ENCODE assay signal across 35 cellular contexts in the genomic region with DNA sequence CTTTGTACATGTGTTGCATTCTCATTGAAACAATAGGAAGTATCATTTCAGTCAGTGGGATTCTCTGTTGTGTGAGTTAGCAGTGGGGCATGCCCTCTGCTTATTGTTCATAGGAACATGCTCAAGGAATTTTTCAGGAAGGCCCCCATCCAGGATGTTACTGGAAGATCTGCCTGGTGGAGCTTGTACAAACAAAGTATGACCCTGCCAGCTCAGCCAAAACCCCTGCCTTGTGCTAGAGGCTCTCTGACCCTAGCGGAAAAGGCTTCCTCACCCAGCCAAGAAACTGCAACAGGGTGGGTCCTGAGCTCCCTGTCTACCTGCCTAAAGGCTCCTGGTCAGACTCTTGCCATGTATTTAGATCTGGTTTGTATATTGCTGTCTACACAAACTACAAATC. TPM values are rescaled to one million over a fixed set of nuclear protein-coding genes. Genes with fewer than 3 reads are reported as not detected.
DNase-seq lines count a peak whose midpoint lies in the region; ATAC-seq, FAIRE-seq and TF ChIP-seq lines count a peak whose summit lies in the region.
"Had no signal": no experiment of that assay in that cellular context is flagged by ENCODE, and none has a peak within 500 bp of the region (broad histone marks: within the 10 kb centered on the region; RNA-seq: fewer than 3 reads in every experiment).

No MANE protein-coding gene starts in this region.

- TF ChIP-seq POLR2A in sigmoid colon (IDR thresholded peaks at IDR 0.05), result no peak

- H3K27ac ChIP-seq in astrocyte (ENCODE audit: low read depth, low read length), result no peak overlapping the region
- peak overlapping the region; percentile 13 for H3K27ac ChIP-seq in right cardiac atrium (ENCODE audit: low read length)
- H3K27ac ChIP-seq in sigmoid colon, result no peak overlapping the region
- H3K27ac ChIP-seq: BLaER1 treated with 17β-estradiol and CSF1 and Interleukin-3, amounts not matched to agents 10 nM and 100 nM; HL-60; prostate gland had no signal

- 79% methylated on average over 1 of the region's 1 CpG for WGBS in right cardiac atrium
- 91 to 94% methylated on average over 1 of the region's 1 CpG for WGBS in sigmoid colon, 2 donors

- no peaks in the 10 kb centered on the region for H3K27me3 Mint-ChIP-seq in astrocyte (ENCODE audit: low read depth, unreplicated experiment)
- H3K27me3 Mint-ChIP-seq: activated naive CD4-positive, alpha-beta T cell treated with anti-CD3 and anti-CD28 coated beads, Interleukin-2, amount 10 ng/mL, durations not matched to agents 7 days and 5 days; effector memory CD8-positive, alpha-beta T cell; naive B cell had no signal

- no peak for FAIRE-seq in astrocyte (lab: Jason Lieb, UNC)
- FAIRE-seq: bronchial epithelial cell, GM12891, H54 had no signal

- H3K27ac Mint-ChIP-seq in astrocyte (ENCODE audit: unreplicated experiment), result peak overlapping the region; percentile 14
- H3K27ac Mint-ChIP-seq: activated naive CD4-positive, alpha-beta T cell treated with anti-CD3 and anti-CD28 coated beads, Interleukin-2, amount 10 ng/mL, durations not matched to agents 7 days and 5 days; activated T-helper 1 cell treated with anti-CD3 and anti-CD28 coated beads, Interleukin-12 subunit alpha, Interleukin-12 subunit beta, Interleukin-2, Interleukin-4 antibody, amounts not matched to agents 30 ng/mL and 10 ng/mL and 1 ng/mL, durations not matched to agents 14 hours and 24 hours and 36 hours; effector memory CD8-positive, alpha-beta T cell; mesothelial cell of epicardium; naive B cell had no signal

- H3K4me3 ChIP-seq in astrocyte (ENCODE audit: insufficient read depth, low read depth, low read length) (no peak overlapping the region), right cardiac atrium (ENCODE audit: low read length) (no peak overlapping the region), sigmoid colon (no peak overlapping the region)
- H3K4me3 ChIP-seq: BLaER1 treated with 17β-estradiol and CSF1 and Interleukin-3, amounts not matched to agents 10 nM and 100 nM; coronary artery; esophagus muscularis mucosa; prostate gland had no signal

- peaks cover 12% of the 10 kb centered on the region for H3K4me1 ChIP-seq in astrocyte (ENCODE audit: insufficient read depth, low read length)
- peaks cover 2% of the 10 kb centered on the region for H3K4me1 ChIP-seq in right cardiac atrium (ENCODE audit: control insufficient read depth, insufficient read depth, low read length)
- H3K4me1 ChIP-seq in sigmoid colon, result peaks cover 0 to 9% (median 3%) of the 10 kb centered on the region in 4 donors
- H3K4me1 ChIP-seq: BLaER1 treated with 17β-estradiol and CSF1 and Interleukin-3, amounts not matched to agents 10 nM and 100 nM; prostate gland had no signal

- intact Hi-C loops in right cardiac atrium (cut with DNase I), result no loop called here
- intact Hi-C loops in sigmoid colon (cut with DNase I), result no loop called here

- H3K36me3 Mint-ChIP-seq in astrocyte (ENCODE audit: low read depth, unreplicated experiment), result peaks cover 2% of the 10 kb centered on the region

- no peaks in the 10 kb centered on the region for H3K9me3 Mint-ChIP-seq in astrocyte (ENCODE audit: unreplicated experiment)
- H3K9me3 Mint-ChIP-seq: activated naive CD4-positive, alpha-beta T cell treated with anti-CD3 and anti-CD28 coated beads, Interleukin-2, amount 10 ng/mL, durations not matched to agents 7 days and 5 days; activated T-helper 1 cell treated with anti-CD3 and anti-CD28 coated beads, Interleukin-12 subunit alpha, Interleukin-12 subunit beta, Interleukin-2, Interleukin-4 antibody, amounts not matched to agents 30 ng/mL and 10 ng/mL and 1 ng/mL, durations not matched to agents 14 hours and 24 hours and 36 hours; effector memory CD8-positive, alpha-beta T cell; mesothelial cell of epicardium; naive B cell; stimulated activated effector memory CD8-positive, alpha-beta T cell treated with anti-CD3 and anti-CD28 coated beads, Interleukin-12 subunit alpha, Interleukin-12 subunit beta, amount 100 ng/mL, for 72 hours had no signal

- no peak overlapping the region for H3K9ac ChIP-seq in astrocyte (ENCODE audit: low read length)
- H3K9ac ChIP-seq: BLaER1 treated with 17β-estradiol and CSF1 and Interleukin-3, amounts not matched to agents 10 nM and 100 nM had no signal

- H4K20me1 ChIP-seq in astrocyte (ENCODE audit: insufficient read depth, low read length), result peaks cover 11% of the 10 kb centered on the region

- TF ChIP-seq EP300 in sigmoid colon (IDR thresholded peaks at IDR 0.05), result no peak

- TF ChIP-seq CTCF in astrocyte (IDR thresholded peaks at IDR 0.05; ENCODE audit: insufficient read depth, low read depth, low read length) (no peak), sigmoid colon (IDR thresholded peaks at IDR 0.05) (no peak)

- peaks cover 38% of the 10 kb centered on the region for H3K4me1 Mint-ChIP-seq in astrocyte (ENCODE audit: low read depth, unreplicated experiment)
- H3K4me1 Mint-ChIP-seq: stimulated activated effector memory CD8-positive, alpha-beta T cell treated with anti-CD3 and anti-CD28 coated beads, Interleukin-12 subunit alpha, Interleukin-12 subunit beta, amount 100 ng/mL, for 72 hours had no signal

- H3K79me2 ChIP-seq in astrocyte (ENCODE audit: insufficient read depth, low read length), result no peaks in the 10 kb centered on the region

- peak; percentile 39 for ATAC-seq in esophagus mucosa
- ATAC-seq in right cardiac atrium, result peak; percentile 73 to 83
- ATAC-seq: activated CD4-positive, CD25-positive, alpha-beta regulatory T cell treated with anti-CD3 and anti-CD28 coated beads, Interleukin-2, amount 50 U/mL, for 24 hours; effector memory CD8-positive, alpha-beta T cell; left colon; PC-3; SK-N-SH treated with all-trans-retinoic acid at 6 μM for 48 hours; stimulated activated effector memory CD8-positive, alpha-beta T cell treated with anti-CD3 and anti-CD28 coated beads, Interleukin-12 subunit alpha, Interleukin-12 subunit beta, amount 100 ng/mL, for 72 hours had no signal

- no peaks in the 10 kb centered on the region for H3K9me3 ChIP-seq in astrocyte (ENCODE audit: insufficient read depth, low read depth, low read length)
- H3K9me3 ChIP-seq in right cardiac atrium (ENCODE audit: control insufficient read depth, low read length), result no peaks in the 10 kb centered on the region
- H3K9me3 ChIP-seq in sigmoid colon, result no peaks in the 10 kb centered on the region
- H3K9me3 ChIP-seq: BLaER1 treated with 17β-estradiol and CSF1 and Interleukin-3, amounts not matched to agents 10 nM and 100 nM; esophagus muscularis mucosa; prostate gland had no signal

- no peak overlapping the region for H3K4me2 ChIP-seq in astrocyte (ENCODE audit: low read length)
- H3K4me2 ChIP-seq: BLaER1 treated with 17β-estradiol and CSF1 and Interleukin-3, amounts not matched to agents 10 nM and 100 nM had no signal

- no peak for DNase-seq in astrocyte (ENCODE audit: low read depth)
- DNase-seq in right cardiac atrium, result peak in 2 of 3 donors; percentile 29 to 53
- peak; percentile 23 for DNase-seq in renal cortical epithelial cell (ENCODE audit: low read depth)
- DNase-seq in NCI-H446 treated with DMSO at 0.1 percent for 48 hours (lab: John Stamatoyannopoulos, UW), result no peak
- DNase-seq in NAMALWA (ENCODE audit: low spot score), result no peak
- DNase-seq in sigmoid colon, result no peak
- DNase-seq: activated CD4-positive, alpha-beta T cell treated with anti-CD3 and anti-CD28 coated beads, Interleukin-2, amount 50 U/mL, for 48 hours; activated naive CD4-positive, alpha-beta T cell treated with anti-CD3 and anti-CD28 coated beads, Interleukin-2, amount 10 ng/mL, durations not matched to agents 7 days and 5 days; amygdala; DMS153; effector memory CD8-positive, alpha-beta T cell; foreskin melanocyte; hypothalamus; left colon; naive B cell; NCI-H1417; NCI-H2029 treated with DMSO at 0.1 percent for 48 hours; NCI-H524 treated with DMSO at 0.1 percent for 48 hours; PC-3; T-helper 2 cell; trophoblast cell had no signal

- no peak overlapping the region for H2AFZ ChIP-seq in astrocyte (ENCODE audit: low read depth, low read length)

- peaks cover 2% of the 10 kb centered on the region for H3K36me3 ChIP-seq in astrocyte (ENCODE audit: insufficient read depth, low read length)
- peaks cover 0 to 44% (median 9%) of the 10 kb centered on the region in 4 donors for H3K36me3 ChIP-seq in sigmoid colon

- H3K27me3 ChIP-seq in astrocyte (ENCODE audit: insufficient read depth, low read length) (no peaks in the 10 kb centered on the region), right cardiac atrium (ENCODE audit: control insufficient read depth, insufficient read depth) (no peaks in the 10 kb centered on the region), sigmoid colon (no peaks in the 10 kb centered on the region)
- H3K27me3 ChIP-seq: BLaER1 treated with 17β-estradiol and CSF1 and Interleukin-3, amounts not matched to agents 10 nM and 100 nM; esophagus muscularis mucosa had no signal

- H3K4me3 Mint-ChIP-seq in astrocyte (ENCODE audit: unreplicated experiment), result no peak overlapping the region
- H3K4me3 Mint-ChIP-seq: activated naive CD4-positive, alpha-beta T cell treated with anti-CD3 and anti-CD28 coated beads, Interleukin-2, amount 10 ng/mL, durations not matched to agents 7 days and 5 days; activated T-helper 1 cell treated with anti-CD3 and anti-CD28 coated beads, Interleukin-12 subunit alpha, Interleukin-12 subunit beta, Interleukin-2, Interleukin-4 antibody, amounts not matched to agents 30 ng/mL and 10 ng/mL and 1 ng/mL, durations not matched to agents 14 hours and 24 hours and 36 hours; effector memory CD8-positive, alpha-beta T cell; mesothelial cell of epicardium; naive B cell; stimulated activated effector memory CD8-positive, alpha-beta T cell treated with anti-CD3 and anti-CD28 coated beads, Interleukin-12 subunit alpha, Interleukin-12 subunit beta, amount 100 ng/mL, for 72 hours had no signal

RNA-seq across cellular contexts. Expression of gene MRRF, which starts 43.2 kb away (rescaled TPM):
- 24.0 and 24.1 TPM in 2 replicates for total RNA-seq in astrocyte
- total RNA-seq in esophagus mucosa, result 36.5 TPM
- 10 to 100 TPM; 24.9 to 33.8 (median 28.7) TPM for total RNA-seq in right cardiac atrium
- polyA plus RNA-seq in right cardiac atrium, result 23.1 TPM
- 41.2 and 45.4 TPM in 2 replicates for total RNA-seq in renal cortical epithelial cell
- 10 to 100 TPM; 29.9 to 40.7 (median 33.9) TPM for total RNA-seq in sigmoid colon
- 10 to 100 TPM; 38.2 to 46.7 (median 38.4) TPM for polyA plus RNA-seq in sigmoid colon

RNA-seq across cellular contexts. Expression of gene RBM18, which starts 43.3 kb away (rescaled TPM):
- 28.6 and 29.1 TPM in 2 replicates for total RNA-seq in astrocyte
- 15.7 TPM for total RNA-seq in esophagus mucosa
- total RNA-seq in right cardiac atrium, result 10 to 100 TPM; 30.4 to 36.2 (median 33.2) TPM
- 13.8 TPM for polyA plus RNA-seq in right cardiac atrium
- 14.9 and 16.0 TPM in 2 replicates for total RNA-seq in renal cortical epithelial cell
- 10 to 100 TPM; 11.9 to 16.8 (median 13.0) TPM for total RNA-seq in sigmoid colon
- polyA plus RNA-seq in sigmoid colon, result 10 to 100 TPM in 2 of 3 donors, 1 to 10 TPM in 1; 8.2 to 11.8 (median 10.2) TPM

Comparison
In these comparisons a context has a peak if more than half of its experiments do, and no peak if none do; other contexts are left out.
1. DNase-seq: peak in right cardiac atrium (2 of 3) and renal cortical epithelial cell (single experiment); none in astrocyte (single experiment), NCI-H446 treated with DMSO at 0.1 percent for 48 hours (single experiment), NAMALWA (single experiment) and sigmoid colon (single experiment).